ENCODE assay signal across 19 cellular contexts in the genomic region with DNA sequence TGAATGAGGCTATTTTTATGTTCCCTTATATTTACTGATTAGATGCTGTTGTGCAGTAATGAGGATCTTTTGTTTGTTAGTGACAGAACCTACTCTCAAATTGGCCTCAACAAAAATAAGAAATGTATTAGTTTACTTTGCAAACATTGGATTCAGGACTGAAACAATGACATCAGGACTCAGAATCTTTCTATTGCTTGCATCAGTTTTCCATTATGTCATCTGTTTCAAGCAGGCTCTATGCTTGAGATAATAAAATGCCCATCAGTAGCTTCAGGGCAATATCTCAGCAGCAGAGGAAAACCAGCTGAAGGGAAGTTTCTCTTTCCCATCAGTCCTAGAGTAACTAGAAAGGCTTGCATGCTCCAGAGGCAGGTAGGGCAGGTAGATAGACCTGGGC.
DNase-seq lines count a peak whose midpoint lies in the region; ATAC-seq and TF ChIP-seq lines count a peak whose summit lies in the region.
"Had no signal": no experiment of that assay in that cellular context is flagged by ENCODE, and none has a peak within 500 bp of the region (broad histone marks: within the 10 kb centered on the region; RNA-seq: fewer than 3 reads in every experiment).

No MANE protein-coding gene starts in this region.

- no peak overlapping the region for H4K5ac ChIP-seq in mesendoderm (ENCODE audit: low read length)

- H3K4me3 ChIP-seq in SK-N-SH (ENCODE audit: low read depth in 2 of 2, low read length in 1 of 2) = no peak overlapping the region
- H3K4me3 ChIP-seq in HEK293 (ENCODE audit: low read depth, low read length) = no peak overlapping the region
- H3K4me3 ChIP-seq in mesendoderm (ENCODE audit: low read length) = no peak overlapping the region
- H3K4me3 ChIP-seq: MG63, SJCRH30 had no signal

- TF ChIP-seq RAD21 in SK-N-SH (IDR thresholded peaks at IDR 0.05; ENCODE audit: low read length) = no peak

- POLR2A ChIA-PET in SK-N-SH (lab: Yijun Ruan, JAX) (no interaction called here), HEK293 (lab: Yijun Ruan, JAX) (no interaction called here)

- H2BK120ac ChIP-seq in mesendoderm (ENCODE audit: low read depth, low read length) = no peak overlapping the region

- TF ChIP-seq CTCF in SK-N-SH (IDR thresholded peaks at IDR 0.05) = no peak
- no peak for TF ChIP-seq CTCF in HEK293 (tag by site-specific recombination; IDR thresholded peaks at IDR 0.05)

- H4K20me1 ChIP-seq in SK-N-SH (ENCODE audit: insufficient read depth) = no peaks in the 10 kb centered on the region

- no peaks in the 10 kb centered on the region for H3K36me3 ChIP-seq in SK-N-SH (replicated peaks in 1 of 2; ENCODE audit: control insufficient read depth in 1 of 2, insufficient read depth in 2 of 2, low read length in 1 of 2)
- no peaks in the 10 kb centered on the region for H3K36me3 ChIP-seq in HEK293 (ENCODE audit: control insufficient read depth in 2 of 2, insufficient read depth in 1 of 2, low read length in 2 of 2)
- H3K36me3 ChIP-seq in mesendoderm (ENCODE audit: control insufficient read depth, insufficient read depth, low read length) = no peaks in the 10 kb centered on the region
- H3K36me3 ChIP-seq: MG63, SJCRH30 had no signal

- no peak overlapping the region for H3K18ac ChIP-seq in mesendoderm (ENCODE audit: low read length)

- no peaks in the 10 kb centered on the region for H3K9me3 ChIP-seq in SK-N-SH
- H3K9me3 ChIP-seq in HEK293 (ENCODE audit: control insufficient read depth, insufficient read depth, low read depth, low read length) = no peaks in the 10 kb centered on the region
- H3K9me3 ChIP-seq: MG63, SJCRH30 had no signal

- no peaks in the 10 kb centered on the region for H3K79me1 ChIP-seq in mesendoderm (ENCODE audit: low read length)

- no peak for TF ChIP-seq EP300 in SK-N-SH (IDR thresholded peaks at IDR 0.05; ENCODE audit: borderline replicate concordance in 1 of 2, low read depth in 1 of 2, low read length in 1 of 2)

- no peak overlapping the region for H2AK5ac ChIP-seq in mesendoderm (ENCODE audit: low read length)

- H3K27me3 ChIP-seq in SK-N-SH (ENCODE audit: insufficient read depth) = no peaks in the 10 kb centered on the region
- no peaks in the 10 kb centered on the region for H3K27me3 ChIP-seq in mesendoderm (ENCODE audit: insufficient read depth, low read length, poor library complexity)
- H3K27me3 ChIP-seq: SJCRH30 had no signal

- H3F3A ChIP-seq in SK-N-SH (replicated peaks; ENCODE audit: insufficient read depth) = no peaks in the 10 kb centered on the region

- H3K9ac ChIP-seq in SK-N-SH (no peak overlapping the region), mesendoderm (ENCODE audit: low read length) (no peak overlapping the region)

- H3K27ac ChIP-seq in SK-N-SH (ENCODE audit: low read depth in 2 of 2, low read length in 1 of 2) (no peak overlapping the region), HEK293 (ENCODE audit: extremely low read depth, low read depth, low read length) (no peak overlapping the region), mesendoderm (ENCODE audit: low read depth, low read length) (no peak overlapping the region)
- H3K27ac ChIP-seq: SJCRH30 had no signal

- no peak overlapping the region for H3K4ac ChIP-seq in mesendoderm (ENCODE audit: low read depth, low read length)

- no peak overlapping the region for H2BK15ac ChIP-seq in mesendoderm (replicated peaks; ENCODE audit: low read depth)

- H3K4me2 ChIP-seq in SK-N-SH = no peak overlapping the region
- no peak overlapping the region for H3K4me2 ChIP-seq in mesendoderm (ENCODE audit: low read length)

- no peak overlapping the region for H2AFZ ChIP-seq in SK-N-SH (ENCODE audit: low read depth)

- H3K79me2 ChIP-seq in SK-N-SH (ENCODE audit: insufficient read depth) (no peaks in the 10 kb centered on the region), mesendoderm (ENCODE audit: control insufficient read depth, insufficient read depth, low read length) (no peaks in the 10 kb centered on the region)

- ATAC-seq in SK-N-SH treated with all-trans-retinoic acid at 6 μM for 48 hours = no peak
- ATAC-seq: PC-3 had no signal

- DNase-seq in SK-N-SH (peak; percentile 5), SW480 (ENCODE audit: low spot score) (peak; percentile 10), mesendoderm (peak; percentile 5), NCI-H2171 (lab: John Stamatoyannopoulos, UW) (no peak)
- DNase-seq in stimulated activated CD4-positive, alpha-beta T cell treated with anti-CD3 and anti-CD28 coated beads, Interleukin-12 subunit alpha, Interleukin-12 subunit beta, amount 100 ng/mL, for 4 hours = no peak
- DNase-seq: AML-193, DMS 273 treated with DMSO at 0.1 percent for 48 hours, IMR-90, Karpas-422, MG63, NCI-H1092 treated with DMSO at 0.1 percent for 48 hours, NCI-H1694 treated with DMSO at 0.1 percent for 48 hours, NCI-H2171 treated with DMSO at 0.1 percent for 48 hours, NCI-H524 treated with DMSO at 0.1 percent for 48 hours, PC-3, SJCRH30, SW 1271 had no signal

- H4K8ac ChIP-seq in mesendoderm (ENCODE audit: low read depth, low read length) = no peak overlapping the region

- H3K4me1 ChIP-seq in SK-N-SH (ENCODE audit: control insufficient read depth in 1 of 2, insufficient read depth in 2 of 2, low read depth in 1 of 2, low read length in 1 of 2) (peaks cover 0 to 2% of the 10 kb centered on the region in 2 experiments; a peak in 1 of 4 replicates), HEK293 (ENCODE audit: control insufficient read depth, insufficient read depth, low read length) (no peaks in the 10 kb centered on the region), mesendoderm (ENCODE audit: control insufficient read depth, low read depth, low read length) (no peaks in the 10 kb centered on the region)
- H3K4me1 ChIP-seq: SJCRH30 had no signal

- no peaks in the 10 kb centered on the region for H3K9me2 ChIP-seq in SK-N-SH

- H3K56ac ChIP-seq in mesendoderm (ENCODE audit: low read length) = no peak overlapping the region

- H3K23ac ChIP-seq in mesendoderm (ENCODE audit: low read length) = no peak overlapping the region

- no peak overlapping the region for H2BK5ac ChIP-seq in mesendoderm (ENCODE audit: low read length)

- CTCF ChIA-PET in SK-N-SH (lab: Yijun Ruan, JAX) (interaction anchor here (1.1 to 1.2 kb wide), 2 partner anchors 10 to 914 kb away, joined by 3 read pairs; no protein-coding TSS in a partner anchor), HEK293 (lab: Yijun Ruan, JAX) (no interaction called here)

TF ChIP-seq in SK-N-SH, 30 proteins besides CTCF, POLR2A, EP300 and RAD21:
- TF ChIP-seq, protein P1, sequence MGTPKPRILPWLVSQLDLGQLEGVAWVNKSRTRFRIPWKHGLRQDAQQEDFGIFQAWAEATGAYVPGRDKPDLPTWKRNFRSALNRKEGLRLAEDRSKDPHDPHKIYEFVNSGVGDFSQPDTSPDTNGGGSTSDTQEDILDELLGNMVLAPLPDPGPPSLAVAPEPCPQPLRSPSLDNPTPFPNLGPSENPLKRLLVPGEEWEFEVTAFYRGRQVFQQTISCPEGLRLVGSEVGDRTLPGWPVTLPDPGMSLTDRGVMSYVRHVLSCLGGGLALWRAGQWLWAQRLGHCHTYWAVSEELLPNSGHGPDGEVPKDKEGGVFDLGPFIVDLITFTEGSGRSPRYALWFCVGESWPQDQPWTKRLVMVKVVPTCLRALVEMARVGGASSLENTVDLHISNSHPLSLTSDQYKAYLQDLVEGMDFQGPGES (IDR thresholded peaks at IDR 0.05; ENCODE audit: low read depth, low read length) = no peak
- TF ChIP-seq POLR2AphosphoS5 (IDR thresholded peaks at IDR 0.05; ENCODE audit: low read depth, low read length) (no peak), FOSL2 (IDR thresholded peaks at IDR 0.05; ENCODE audit: borderline replicate concordance, low read depth) (no peak), CHD2 (IDR thresholded peaks at IDR 0.05; ENCODE audit: low read length, partially characterized antibody) (no peak)

TF ChIP-seq in SK-N-SH treated with all-trans-retinoic acid at 6 μM for 48 hours, 23 proteins besides CTCF, POLR2A, EP300 and RAD21 (continues in another document):
- TF ChIP-seq PPARA (CRISPR knock-in tag; IDR thresholded peaks at IDR 0.05; ENCODE audit: borderline replicate concordance) (no peak), ISL1 (CRISPR knock-in tag; IDR thresholded peaks at IDR 0.05) (no peak), GLIS3 (CRISPR knock-in tag; IDR thresholded peaks at IDR 0.05) (no peak)

TF ChIP-seq in HEK293, 187 proteins besides CTCF, POLR2A, EP300 and RAD21:
- no peak for TF ChIP-seq ZNF394 (tag by site-specific recombination; IDR thresholded peaks at IDR 0.05; ENCODE audit: borderline replicate concordance)
- TF ChIP-seq, protein P2, sequence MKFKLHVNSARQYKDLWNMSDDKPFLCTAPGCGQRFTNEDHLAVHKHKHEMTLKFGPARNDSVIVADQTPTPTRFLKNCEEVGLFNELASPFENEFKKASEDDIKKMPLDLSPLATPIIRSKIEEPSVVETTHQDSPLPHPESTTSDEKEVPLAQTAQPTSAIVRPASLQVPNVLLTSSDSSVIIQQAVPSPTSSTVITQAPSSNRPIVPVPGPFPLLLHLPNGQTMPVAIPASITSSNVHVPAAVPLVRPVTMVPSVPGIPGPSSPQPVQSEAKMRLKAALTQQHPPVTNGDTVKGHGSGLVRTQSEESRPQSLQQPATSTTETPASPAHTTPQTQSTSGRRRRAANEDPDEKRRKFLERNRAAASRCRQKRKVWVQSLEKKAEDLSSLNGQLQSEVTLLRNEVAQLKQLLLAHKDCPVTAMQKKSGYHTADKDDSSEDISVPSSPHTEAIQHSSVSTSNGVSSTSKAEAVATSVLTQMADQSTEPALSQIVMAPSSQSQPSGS (tag by site-specific recombination; IDR thresholded peaks at IDR 0.05; ENCODE audit: low read depth) = peak; percentile 55

Comparison
In these comparisons a context has a peak if more than half of its experiments do, and no peak if none do; other contexts are left out.
1. DNase-seq: peak in SK-N-SH (single experiment), SW480 (single experiment) and mesendoderm (single experiment); none in stimulated activated CD4-positive, alpha-beta T cell treated with anti-CD3 and anti-CD28 coated beads, Interleukin-12 subunit alpha, Interleukin-12 subunit beta, amount 100 ng/mL, for 4 hours (single experiment) and NCI-H2171 (single experiment).